In the genomic region with DNA sequence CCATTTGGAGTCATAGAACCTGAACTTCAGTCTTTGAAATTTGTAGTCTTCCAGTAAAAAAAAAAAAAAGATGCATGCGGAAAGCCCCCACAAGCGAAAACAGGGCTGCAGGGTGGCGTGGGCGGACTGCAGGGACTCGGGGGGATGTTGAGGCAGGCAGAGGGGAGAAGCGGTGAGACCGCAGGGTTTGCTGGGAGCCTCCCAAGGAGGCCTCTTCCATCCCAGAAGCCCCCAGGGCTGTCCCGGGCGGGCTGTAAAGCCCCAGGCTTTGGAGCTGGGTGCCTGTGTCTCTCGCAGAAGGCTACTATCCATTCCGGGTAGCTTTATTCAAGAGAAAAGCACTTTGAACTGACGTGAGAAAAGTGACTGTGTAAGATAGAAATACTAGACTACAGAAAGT, we compare ENCODE assay signal across 24 cellular contexts.
"Had no signal": no experiment of that assay in that cellular context is flagged by ENCODE, and none has a peak within 500 bp of the region (broad histone marks: within the 10 kb centered on the region; RNA-seq: fewer than 3 reads in every experiment).

No MANE protein-coding gene starts in this region.

- H3K9me3 ChIP-seq: SJSA1 had no signal

- H3K27me3 Mint-ChIP-seq: IgD-negative memory B cell had no signal

- DNase-seq: Kasumi-1, MM.1S, NCI-H1092 treated with DMSO at 0.1 percent for 48 hours, NCI-H1436, NCI-H187, NCI-H2029, NCI-H2081 treated with DMSO at 0.1 percent for 48 hours, NCI-H2171, NCI-H226, NCI-H446, NCI-H510A, NCI-H524 treated with DMSO at 0.1 percent for 48 hours, NCI-H69, NCI-H774, PC-3, SHP77 treated with DMSO at 0.1 percent for 48 hours had no signal

- H3K27ac ChIP-seq: HL-60, KMS-11, SJSA1, SK-N-MC had no signal

- H3K27ac Mint-ChIP-seq: IgD-negative memory B cell had no signal

- ATAC-seq: K562, Panc1, PC-3, Right ventricle myocardium inferior had no signal

- H3K9me3 Mint-ChIP-seq: IgD-negative memory B cell had no signal

- H3K4me3 Mint-ChIP-seq: IgD-negative memory B cell had no signal
